Comparison of ENCODE assay signal across 19 cellular contexts in the genomic region with DNA sequence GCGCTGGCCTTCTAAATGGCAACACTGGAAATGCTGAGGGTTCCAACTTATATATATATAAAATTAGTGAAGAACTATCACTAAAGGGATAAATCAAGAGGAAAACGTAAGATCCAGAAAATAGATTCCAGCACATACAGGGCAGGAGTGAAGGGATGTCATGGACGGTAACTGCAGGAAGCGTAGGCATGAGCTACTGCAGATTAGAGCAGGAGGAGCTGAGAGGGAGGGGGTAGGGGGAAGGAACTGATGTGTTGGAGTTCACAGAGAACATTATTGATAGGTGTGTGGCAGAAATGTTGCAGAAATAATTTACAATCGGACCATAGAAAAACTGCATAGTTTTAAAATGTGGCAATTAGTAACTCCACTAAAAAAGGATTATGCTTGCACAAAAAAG.
"Had no signal": no experiment of that assay in that cellular context is flagged by ENCODE, and none has a peak within 500 bp of the region (broad histone marks: within the 10 kb centered on the region; RNA-seq: fewer than 3 reads in every experiment).

No MANE protein-coding gene starts in this region.

- H3K4me2 ChIP-seq: smooth muscle cell had no signal

- H3K27me3 Mint-ChIP-seq: activated naive CD4-positive, alpha-beta T cell treated with anti-CD3 and anti-CD28 coated beads, Interleukin-2, amount 50 U/mL, for 24 hours had no signal

- H3K9me3 Mint-ChIP-seq: activated naive CD4-positive, alpha-beta T cell treated with anti-CD3 and anti-CD28 coated beads, Interleukin-2, amount 50 U/mL, for 24 hours had no signal

- H3K36me3 ChIP-seq: breast epithelium had no signal

- H3K9ac ChIP-seq: parathyroid adenoma had no signal

- H3K27me3 ChIP-seq: ascending aorta, breast epithelium, left lung, neutrophil, stomach, upper lobe of left lung had no signal

- H3K27ac Mint-ChIP-seq: activated naive CD4-positive, alpha-beta T cell treated with anti-CD3 and anti-CD28 coated beads, Interleukin-2, amount 50 U/mL, for 24 hours had no signal

- H3K4me3 Mint-ChIP-seq: activated naive CD4-positive, alpha-beta T cell treated with anti-CD3 and anti-CD28 coated beads, Interleukin-2, amount 50 U/mL, for 24 hours had no signal

- H3K9me3 ChIP-seq: ascending aorta, breast epithelium, left lung, neutrophil, stomach, upper lobe of left lung had no signal

- DNase-seq: activated CD4-positive, alpha-beta T cell treated with anti-CD3 and anti-CD28 coated beads for 48 hours; activated CD4-positive, CD25-positive, alpha-beta regulatory T cell; activated CD8-positive, alpha-beta memory T cell treated with anti-CD3 and anti-CD28 coated beads for 24 hours; activated CD8-positive, alpha-beta memory T cell treated with anti-CD3 and anti-CD28 coated beads, Interleukin-2, amount 50 U/mL, for 48 hours; activated gamma-delta T cell; cerebellar nuclear complex; cortex of kidney; erythroblast; left lung; stimulated activated CD4-positive, alpha-beta T cell treated with anti-CD3 and anti-CD28 coated beads, Interleukin-4, amount 100 ng/mL, for 1 hour; stomach; upper lobe of left lung had no signal

- H2AFZ ChIP-seq: parathyroid adenoma had no signal

- H3K4me3 ChIP-seq: ascending aorta, breast epithelium, left lung, smooth muscle cell, stomach, upper lobe of left lung had no signal

- H3K4me1 ChIP-seq: ascending aorta, breast epithelium, left lung, parathyroid adenoma, stomach, upper lobe of left lung had no signal

- ATAC-seq: left lung, sciatic nerve had no signal

- H3K27ac ChIP-seq: ascending aorta, breast epithelium, left lung, neutrophil, parathyroid adenoma, stomach, upper lobe of left lung had no signal
